Comparison of ENCODE assay signal across 16 cellular contexts in the genomic region with DNA sequence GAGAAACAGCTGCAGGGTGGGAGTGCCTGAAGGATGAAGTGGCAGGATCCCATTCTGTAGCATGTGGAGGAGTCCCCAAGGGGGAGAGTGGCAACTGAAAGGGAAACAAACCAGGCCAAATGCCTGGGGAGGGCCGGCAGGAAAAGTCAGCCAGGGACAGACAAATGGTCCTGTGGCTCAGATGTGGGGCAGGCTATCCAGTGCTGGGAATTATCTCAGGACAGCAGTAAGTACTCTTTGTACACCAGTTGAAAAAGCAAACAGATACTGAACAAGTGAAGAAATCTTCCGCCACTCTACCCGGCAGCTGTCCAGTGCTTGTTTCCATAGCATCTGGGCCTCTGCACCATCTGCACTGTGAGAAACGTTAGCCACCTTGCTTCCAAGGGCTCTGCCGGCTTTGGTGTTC.
DNase-seq lines count a peak whose midpoint lies in the region; ATAC-seq and TF ChIP-seq lines count a peak whose summit lies in the region.
"Had no signal": no experiment of that assay in that cellular context is flagged by ENCODE, and none has a peak within 500 bp of the region (broad histone marks: within the 10 kb centered on the region; RNA-seq: fewer than 3 reads in every experiment).

No MANE protein-coding gene starts in this region.

- DNase-seq in NCI-H345 (lab: John Stamatoyannopoulos, UW) (peak; percentile 26), NCI-H345 treated with DMSO at 0.1 percent for 48 hours (lab: John Stamatoyannopoulos, UW; ENCODE audit: unreplicated experiment) (no peak), astrocyte of the hippocampus (ENCODE audit: low read depth, low spot score) (peak; percentile 20), right lobe of liver (peak in 2 of 3 donors; percentile 55 to 63), transverse colon (peak; percentile 13), ovary (no peak)
- DNase-seq: 8988T; activated naive CD4-positive, alpha-beta T cell treated with Interleukin-2 at 50 U/mL for 16 hours; CD8-positive, alpha-beta memory T cell; effector memory CD8-positive, alpha-beta T cell; GDM1; MM.1S; PC-9 had no signal

- in situ Hi-C loops in transverse colon (cut with MboI; ENCODE audit: low pct_ligation_motif_present in 1 of 4, low pct_unique_long_range_greater_than_20kb in 1 of 4, low sequenced_read_pairs in 3 of 4): no loop called here

- no peaks in the 10 kb centered on the region for H3K9me3 ChIP-seq in right lobe of liver
- no peaks in the 10 kb centered on the region for H3K9me3 ChIP-seq in transverse colon
- H3K9me3 ChIP-seq in ovary: no peaks in the 10 kb centered on the region
- H3K9me3 ChIP-seq: thoracic aorta had no signal

- H3K36me3 ChIP-seq in right lobe of liver: no peaks in the 10 kb centered on the region
- H3K36me3 ChIP-seq in transverse colon: no peaks in the 10 kb centered on the region
- H3K36me3 ChIP-seq in ovary: no peaks in the 10 kb centered on the region
- H3K36me3 ChIP-seq: thoracic aorta had no signal

- H3K4me3 ChIP-seq in right lobe of liver: no peak overlapping the region
- H3K4me3 ChIP-seq in transverse colon: no peak overlapping the region
- no peak overlapping the region for H3K4me3 ChIP-seq in ovary
- H3K4me3 ChIP-seq: PC-9, thoracic aorta had no signal

- ATAC-seq in right lobe of liver: peak in 3 of 4 donors; percentile 57 to 83 (median 63)
- ATAC-seq in HG02885 (IDR thresholded peaks at IDR 0.05; ENCODE audit: poor library complexity, unreplicated experiment): no peak
- no peak for ATAC-seq in HG03378 (IDR thresholded peaks at IDR 0.05; ENCODE audit: unreplicated experiment)
- ATAC-seq: effector memory CD8-positive, alpha-beta T cell had no signal

- no peak for TF ChIP-seq CTCF in right lobe of liver (IDR thresholded peaks at IDR 0.05)
- TF ChIP-seq CTCF in transverse colon (IDR thresholded peaks at IDR 0.05): no peak
- TF ChIP-seq CTCF in ovary (IDR thresholded peaks at IDR 0.05): no peak

- no peak for TF ChIP-seq POLR2A in right lobe of liver (IDR thresholded peaks at IDR 0.05)
- TF ChIP-seq POLR2A in transverse colon (IDR thresholded peaks at IDR 0.05): no peak
- TF ChIP-seq POLR2A in ovary (IDR thresholded peaks at IDR 0.05): no peak

- WGBS in right lobe of liver (ENCODE audit: insufficient coverage, low coverage, low lambda C conversion rate, missing lambda C conversion rate): 24% methylated on average over 3 of the region's 5 CpGs
- WGBS in transverse colon (ENCODE audit: low coverage in 1 of 2), 2 donors: 58% methylated on average over 5 of the region's 5 CpGs; no CpG with 5 or more reads in 1 of the 2 donors
- 7 to 31% (median 18%) methylated on average over 5 of the region's 5 CpGs for WGBS in ovary, 3 donors

- H3K27ac ChIP-seq in right lobe of liver: peak overlapping the region in 1 of 3 donors; percentile 59
- peak overlapping the region; percentile 45 to 82 (median 69) for H3K27ac ChIP-seq in transverse colon
- H3K27ac ChIP-seq in ovary: no peak overlapping the region
- H3K27ac ChIP-seq: PC-9, thoracic aorta had no signal

- H3K27me3 ChIP-seq in right lobe of liver: no peaks in the 10 kb centered on the region
- no peaks in the 10 kb centered on the region for H3K27me3 ChIP-seq in transverse colon
- no peaks in the 10 kb centered on the region for H3K27me3 ChIP-seq in ovary

- intact Hi-C loops in right lobe of liver (cut with DNase I): no loop called here
- intact Hi-C loops in transverse colon (cut with DNase I; ENCODE audit: low total_unique reads): no loop called here
- intact Hi-C loops in ovary (cut with DNase I): no loop called here

- H3K4me1 ChIP-seq in right lobe of liver (peaks cover 0 to 42% (median 0%) of the 10 kb centered on the region in 4 donors), transverse colon (peaks cover 0 to 9% (median 0%) of the 10 kb centered on the region in 4 donors), ovary (ENCODE audit: insufficient read depth) (no peaks in the 10 kb centered on the region)

- TF ChIP-seq EP300 in transverse colon (IDR thresholded peaks at IDR 0.05; ENCODE audit: low read depth) (no peak), ovary (IDR thresholded peaks at IDR 0.05) (no peak)

Comparison
In these comparisons a context has a peak if more than half of its experiments do, and no peak if none do; other contexts are left out.
1. DNase-seq: peak in NCI-H345 (single experiment), astrocyte of the hippocampus (single experiment), right lobe of liver (2 of 3) and transverse colon (single experiment); none in NCI-H345 treated with DMSO at 0.1 percent for 48 hours (single experiment) and ovary (0 of 5).
2. ATAC-seq: peak in right lobe of liver (3 of 4); none in HG02885 (single experiment) and HG03378 (single experiment).
3. H3K27ac ChIP-seq: peak in transverse colon (4 of 4); none in ovary (0 of 2).